11 cellular contexts compared by ENCODE assay signal in the genomic region with DNA sequence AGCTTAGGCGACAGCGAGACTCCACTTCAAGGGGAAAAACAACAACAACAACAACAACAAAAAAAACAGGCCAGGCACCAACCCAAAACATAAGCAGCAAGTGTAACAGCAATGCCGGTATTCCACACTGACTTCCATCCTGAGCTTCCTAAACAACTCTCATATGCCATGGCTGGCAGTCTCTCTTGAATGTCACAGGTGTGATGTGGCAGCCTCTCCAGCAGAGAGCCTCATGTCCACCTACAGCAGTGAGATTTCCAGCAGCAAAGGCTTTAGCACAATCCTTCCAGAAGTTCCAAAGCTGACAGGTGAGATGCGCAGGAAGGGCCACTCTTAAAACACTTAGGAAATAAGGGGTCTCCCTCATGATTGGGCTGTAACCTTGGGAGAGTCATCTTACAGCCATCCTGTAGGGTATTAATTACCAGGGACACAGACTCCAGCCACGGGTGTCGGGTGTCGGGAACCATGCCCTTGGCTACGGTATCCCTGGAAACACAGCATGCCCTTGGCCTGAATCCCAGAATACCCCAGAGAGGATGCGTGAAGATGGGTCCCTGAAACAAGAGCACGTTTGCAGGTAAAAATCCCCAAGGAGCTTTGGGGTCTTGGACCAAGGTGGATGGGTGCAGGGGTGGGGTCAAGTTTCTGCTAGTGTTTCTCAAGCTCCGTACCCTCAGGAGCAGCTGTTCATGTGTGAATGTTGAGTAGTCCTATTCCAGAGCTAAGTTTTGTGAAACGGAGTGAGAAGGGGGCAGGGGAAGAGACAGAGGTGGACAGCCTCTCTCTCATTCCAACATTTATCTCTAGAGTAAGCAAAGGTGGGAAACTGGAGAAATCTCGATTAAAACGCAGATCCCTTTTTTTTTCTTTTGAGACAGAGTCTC. TPM values are rescaled to one million over a fixed set of nuclear protein-coding genes. Genes with fewer than 3 reads are reported as not detected.
DNase-seq lines count a peak whose midpoint lies in the region; ATAC-seq and TF ChIP-seq lines count a peak whose summit lies in the region.
"Had no signal": no experiment of that assay in that cellular context is flagged by ENCODE, and none has a peak within 500 bp of the region (broad histone marks: within the 10 kb centered on the region; RNA-seq: fewer than 3 reads in every experiment).

No MANE protein-coding gene starts in this region.

- H3K9me3 Mint-ChIP-seq in CD8-positive, alpha-beta memory T cell: no peaks in the 10 kb centered on the region

- no peaks in the 10 kb centered on the region for H3K9me2 ChIP-seq in PC-3 (replicated peaks; ENCODE audit: low read length)

- no peak overlapping the region for H3K9ac ChIP-seq in PC-3 (ENCODE audit: low read length)

- H2AFZ ChIP-seq in PC-3 (ENCODE audit: low read length): no peak overlapping the region

- TF ChIP-seq POLR2A in prostate gland (IDR thresholded peaks at IDR 0.05): no peak

- H3K36me3 ChIP-seq in CD8-positive, alpha-beta memory T cell (ENCODE audit: insufficient read depth, low read length): no peaks in the 10 kb centered on the region
- H3K36me3 ChIP-seq in PC-3 (ENCODE audit: low read depth, low read length): no peaks in the 10 kb centered on the region
- no peaks in the 10 kb centered on the region for H3K36me3 ChIP-seq in prostate gland

- no peak overlapping the region for H3K4me2 ChIP-seq in PC-3 (ENCODE audit: low read length)

- no peak overlapping the region for H3K4me3 Mint-ChIP-seq in CD8-positive, alpha-beta memory T cell
- H3K4me3 Mint-ChIP-seq: stimulated activated naive CD8-positive, alpha-beta T cell treated with anti-CD3 and anti-CD28 coated beads, Interleukin-15, Interleukin-2, amounts not matched to agents 100 ng/mL and 50 ng/mL, for 24 hours had no signal

- CTCF ChIA-PET in CD8-positive, alpha-beta memory T cell (lab: Charles Lee): interaction anchor here (1.2 to 2.5 kb wide), 2 partner anchors 8 to 82 kb away, joined by 4 to 8 read pairs; no protein-coding TSS in a partner anchor
- CTCF ChIA-PET in PC-3 (lab: Charles Lee): interaction anchor here (0.6 kb wide), 1 partner anchor 10 kb away, joined by 3 read pairs; no protein-coding TSS in a partner anchor

- ATAC-seq in PC-3: peak; percentile 71
- ATAC-seq in GM19455 (IDR thresholded peaks at IDR 0.05; ENCODE audit: unreplicated experiment): no peak

- peaks cover 99% of the 10 kb centered on the region for H3K79me2 ChIP-seq in PC-3 (ENCODE audit: low read length)

- peaks cover 24% of the 10 kb centered on the region for H3K4me1 ChIP-seq in CD8-positive, alpha-beta memory T cell (ENCODE audit: insufficient read depth, low read length)
- H3K4me1 ChIP-seq in PC-3 (ENCODE audit: insufficient read depth, low read length) (peaks cover 6% of the 10 kb centered on the region; the same call in 1 of the 2 replicates), prostate gland (replicated peaks) (no peaks in the 10 kb centered on the region)

- intact Hi-C loops in PC-3 (cut with micrococcal nuclease): no loop called here
- intact Hi-C loops in prostate gland (cut with DNase I): no loop called here

- WGBS in prostate gland: 41% methylated on average over 14 of the region's 14 CpGs

- H3K27ac ChIP-seq in CD8-positive, alpha-beta memory T cell (ENCODE audit: low read depth, low read length): no peak overlapping the region
- no peak overlapping the region for H3K27ac ChIP-seq in PC-3 (ENCODE audit: low read length)
- H3K27ac ChIP-seq in prostate gland: no peak overlapping the region

- H3K36me3 Mint-ChIP-seq in CD8-positive, alpha-beta memory T cell: peaks cover 0 to 5% (median 1%) of the 10 kb centered on the region in 3 donors

- H3K4me1 Mint-ChIP-seq in CD8-positive, alpha-beta memory T cell: peaks cover 41 to 66% (median 58%) of the 10 kb centered on the region in 3 donors

- peak overlapping the region in 5 of 8 donors; percentile 38 to 79 (median 78) for H3K27ac Mint-ChIP-seq in CD8-positive, alpha-beta memory T cell
- H3K27ac Mint-ChIP-seq: stimulated activated naive CD8-positive, alpha-beta T cell treated with anti-CD3 and anti-CD28 coated beads, Interleukin-15, Interleukin-2, amounts not matched to agents 100 ng/mL and 50 ng/mL, for 24 hours had no signal

- H3K27me3 Mint-ChIP-seq in CD8-positive, alpha-beta memory T cell: no peaks in the 10 kb centered on the region
- H3K27me3 Mint-ChIP-seq: stimulated activated naive CD8-positive, alpha-beta T cell treated with anti-CD3 and anti-CD28 coated beads, Interleukin-15, Interleukin-2, amounts not matched to agents 100 ng/mL and 50 ng/mL, for 24 hours had no signal

- no peak for DNase-seq in CD8-positive, alpha-beta memory T cell
- peak; percentile 46 for DNase-seq in HuH-7 (ENCODE audit: low spot score)
- peak; percentile 21 for DNase-seq in PC-3
- peak; percentile 77 for DNase-seq in iPS-NIHi7 (ENCODE audit: extremely low spot score)
- no peak for DNase-seq in stimulated activated CD4-positive, alpha-beta T cell treated with anti-CD3 and anti-CD28 coated beads, Interleukin-4, amount 100 ng/mL, for 1 hour
- no peak for DNase-seq in hepatic stellate cell (ENCODE audit: low spot score)
- DNase-seq in prostate gland (ENCODE audit: low spot score): no peak
- DNase-seq: cortex of kidney, T-helper 9 cell had no signal

- TF ChIP-seq CTCF in PC-3 (conservative IDR thresholded peaks at IDR 0.05; ENCODE audit: low read depth, low read length) (peak; percentile 39), prostate gland (IDR thresholded peaks at IDR 0.05) (peak in 2 of 4 experiments; percentile 18 to 31)

- no peak overlapping the region for H3K4me3 ChIP-seq in CD8-positive, alpha-beta memory T cell (ENCODE audit: low read length)
- H3K4me3 ChIP-seq in PC-3 (ENCODE audit: low read length): no peak overlapping the region
- H3K4me3 ChIP-seq in prostate gland: no peak overlapping the region

- no peaks in the 10 kb centered on the region for H3K9me3 ChIP-seq in CD8-positive, alpha-beta memory T cell (ENCODE audit: low read length)
- H3K9me3 ChIP-seq in PC-3 (ENCODE audit: low read length) (no peaks in the 10 kb centered on the region), prostate gland (no peaks in the 10 kb centered on the region)

- H3F3A ChIP-seq in PC-3 (ENCODE audit: low read length, unreplicated experiment): no peaks in the 10 kb centered on the region

- BruUV-seq in PC-3 (replicated peaks; lab: Mats Ljungman, UMichigan): no TSS peak

- no peaks in the 10 kb centered on the region for H3K27me3 ChIP-seq in CD8-positive, alpha-beta memory T cell (ENCODE audit: insufficient read depth, low read length, poor library complexity, severe bottlenecking)
- H3K27me3 ChIP-seq in PC-3 (ENCODE audit: low read length): no peaks in the 10 kb centered on the region
- no peaks in the 10 kb centered on the region for H3K27me3 ChIP-seq in prostate gland (replicated peaks; ENCODE audit: insufficient read depth)

- H4K20me1 ChIP-seq in PC-3 (ENCODE audit: low read length): peaks cover 16% of the 10 kb centered on the region

- POLR2A ChIA-PET in CD8-positive, alpha-beta memory T cell (lab: Charles Lee): no interaction called here
- POLR2A ChIA-PET in PC-3 (lab: Charles Lee; ENCODE audit: unreplicated experiment): no interaction called here

RNA-seq across cellular contexts. Expression of gene CLSTN1, which starts 31.4 kb away (rescaled TPM):
- total RNA-seq in CD8-positive, alpha-beta memory T cell: 10 to 100 TPM; 38.4 to 40.8 TPM
- 48.2 TPM for polyA plus RNA-seq in CD8-positive, alpha-beta memory T cell
- 98.3 and 117 TPM in 2 replicates for total RNA-seq in PC-3 (2014; rRNA removed)
- total RNA-seq in prostate gland: 100 to 1,000 TPM; 133 to 230 TPM

Comparison
In these comparisons a context has a peak if more than half of its experiments do, and no peak if none do; other contexts are left out.
1. DNase-seq: peak in HuH-7 (single experiment), PC-3 (single experiment) and iPS-NIHi7 (single experiment); none in CD8-positive, alpha-beta memory T cell (0 of 5), stimulated activated CD4-positive, alpha-beta T cell treated with anti-CD3 and anti-CD28 coated beads, Interleukin-4, amount 100 ng/mL, for 1 hour (single experiment), hepatic stellate cell (single experiment) and prostate gland (single experiment).